Comparison of ENCODE assay signal across 21 cellular contexts in genomic region chr1:38331496-38332210, GRCh38.
DNase-seq lines count a peak whose midpoint lies in the region; ATAC-seq and TF ChIP-seq lines count a peak whose summit lies in the region.
"Had no signal": no experiment of that assay in that cellular context is flagged by ENCODE, and none has a peak within 500 bp of the region (broad histone marks: within the 10 kb centered on the region; RNA-seq: fewer than 3 reads in every experiment).

No MANE protein-coding gene starts in this region.

- H2BK12ac ChIP-seq in neuronal stem cell (ENCODE audit: low read length) = no peak overlapping the region

- intact Hi-C loops in head of caudate nucleus (cut with DNase I) = no loop called here

- no peak for ATAC-seq in GM21447 (IDR thresholded peaks at IDR 0.05; ENCODE audit: unreplicated experiment)
- ATAC-seq: A549 had no signal

- no peak overlapping the region for H3K4me3 ChIP-seq in LNCaP clone FGC (ENCODE audit: low read depth, low read length)
- H3K4me3 ChIP-seq in epithelial cell of esophagus (ENCODE audit: low read length) = no peak overlapping the region
- H3K4me3 ChIP-seq in neuronal stem cell (ENCODE audit: low read length in 2 of 2) = no peak overlapping the region
- H3K4me3 ChIP-seq: A549, GM23248, HAP-1 had no signal

- H3K4me1 ChIP-seq in neuronal stem cell (ENCODE audit: control insufficient read depth in 2 of 2, insufficient read depth in 1 of 2, low read depth in 1 of 2, low read length in 2 of 2) = peaks cover 0 to 12% of the 10 kb centered on the region in 2 donors
- H3K4me1 ChIP-seq: A549, HAP-1 had no signal

- H3K4me2 ChIP-seq in neuronal stem cell (ENCODE audit: insufficient read depth, low read length, poor library complexity, severe bottlenecking) = no peak overlapping the region
- H3K4me2 ChIP-seq: A549 had no signal

- H3K9me3 ChIP-seq in neuronal stem cell (replicated peaks in 1 of 2; ENCODE audit: control insufficient read depth in 2 of 2, insufficient read depth in 1 of 2, low read depth in 1 of 2, low read length in 2 of 2) = peaks cover 0 to 6% of the 10 kb centered on the region in 2 donors
- H3K9me3 ChIP-seq: A549, HAP-1 had no signal

- no peak overlapping the region for H2BK15ac ChIP-seq in neuronal stem cell (ENCODE audit: low read length)

- TF ChIP-seq CTCF in LNCaP clone FGC (IDR thresholded peaks at IDR 0.05; ENCODE audit: control insufficient read depth, extremely low read depth, insufficient read depth) (no peak), epithelial cell of esophagus (IDR thresholded peaks at IDR 0.05; ENCODE audit: insufficient read depth, low read depth, low read length, missing control alignments) (no peak)

- DNase-seq in ELF-1 (ENCODE audit: low read depth, low spot score) (peak; percentile 56), LNCaP clone FGC (ENCODE audit: low read depth) (peak; percentile 28), epithelial cell of esophagus (ENCODE audit: low read depth) (peak; percentile 34), neuronal stem cell (ENCODE audit: low spot score) (no peak), GOT3 (lab: John Stamatoyannopoulos, UW) (no peak), head of caudate nucleus (no peak), kidney glomerular epithelial cell (lab: John Stamatoyannopoulos, UW) (no peak)
- DNase-seq: 8988T; ACHN; C1 segment of cervical spinal cord; Calu3; CD4-positive, alpha-beta memory T cell; COR-L47; DMS79; EL; GF-D8; GM23248; HFFc6 had no signal

- no peaks in the 10 kb centered on the region for H3K79me1 ChIP-seq in neuronal stem cell (ENCODE audit: low read depth, low read length)

- H2BK120ac ChIP-seq in neuronal stem cell (ENCODE audit: low read depth, low read length) = no peak overlapping the region

- no peak overlapping the region for H4K91ac ChIP-seq in neuronal stem cell (ENCODE audit: low read depth, low read length, poor library complexity)

- no peak overlapping the region for H3K4ac ChIP-seq in neuronal stem cell (ENCODE audit: low read length)

- H3K14ac ChIP-seq in neuronal stem cell (ENCODE audit: low read length) = no peak overlapping the region

- peak overlapping the region; percentile 15 for H2BK5ac ChIP-seq in neuronal stem cell (ENCODE audit: low read length)

- H3K36me3 ChIP-seq in neuronal stem cell (replicated peaks in 1 of 2; ENCODE audit: control insufficient read depth in 2 of 2, insufficient read depth in 2 of 2, low read length in 2 of 2) = no peaks in the 10 kb centered on the region
- H3K36me3 ChIP-seq: HAP-1 had no signal

- H3K9ac ChIP-seq in neuronal stem cell (ENCODE audit: low read depth, low read length, poor library complexity) = no peak overlapping the region
- H3K9ac ChIP-seq: GM23248 had no signal

- no peak overlapping the region for H3K18ac ChIP-seq in neuronal stem cell (ENCODE audit: low read length)

- H3K23ac ChIP-seq in neuronal stem cell (ENCODE audit: low read depth, low read length, poor library complexity) = peak overlapping the region; percentile 46

- H3K27ac ChIP-seq in neuronal stem cell (replicated peaks; ENCODE audit: low read length) = no peak overlapping the region
- H3K27ac ChIP-seq: A549, GM23248 had no signal

- H3K27me3 ChIP-seq in neuronal stem cell (ENCODE audit: control insufficient read depth in 3 of 3, insufficient read depth in 3 of 3, low read depth in 1 of 3, low read length in 3 of 3) = no peaks in the 10 kb centered on the region

- H2AFZ ChIP-seq in neuronal stem cell (ENCODE audit: low read length) = no peak overlapping the region
- H2AFZ ChIP-seq: GM23248 had no signal

- H4K8ac ChIP-seq in neuronal stem cell (ENCODE audit: low read depth, low read length) = no peak overlapping the region

- no peak overlapping the region for H2AK5ac ChIP-seq in neuronal stem cell (ENCODE audit: low read depth, low read length)

- WGBS in neuronal stem cell (ENCODE audit: extremely low coverage in 2 of 2, insufficient read length in 2 of 2, insufficient replicate concordance in 1 of 2), 2 donors = no CpG with 5 or more reads among the region's 2 CpGs

Comparison
In these comparisons a context has a peak if more than half of its experiments do, and no peak if none do; other contexts are left out.
1. DNase-seq: peak in ELF-1 (single experiment), LNCaP clone FGC (single experiment) and epithelial cell of esophagus (single experiment); none in neuronal stem cell (single experiment), GOT3 (single experiment), head of caudate nucleus (0 of 42) and kidney glomerular epithelial cell (single experiment).